17 cellular contexts compared by ENCODE assay signal in the genomic region with DNA sequence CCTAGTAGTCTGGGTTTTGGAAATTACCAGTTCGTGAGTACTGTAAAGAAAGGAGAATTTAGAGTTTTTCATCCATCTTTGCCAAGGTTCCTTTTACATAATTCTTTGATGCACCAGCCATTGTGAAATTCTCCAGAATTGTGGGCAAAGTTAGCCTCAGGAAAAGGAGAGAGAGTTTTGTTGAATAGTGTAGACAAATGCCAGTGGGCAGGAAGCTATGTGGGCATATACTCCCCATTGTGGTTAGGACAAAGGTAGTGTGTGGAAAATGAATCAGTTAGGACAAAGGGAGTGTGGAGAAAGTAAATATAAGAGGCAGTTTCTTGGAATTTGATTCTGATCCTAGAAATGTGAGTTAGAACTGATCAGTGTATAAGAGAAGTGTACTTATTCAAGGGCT.
DNase-seq lines count a peak whose midpoint lies in the region; ATAC-seq, FAIRE-seq and TF ChIP-seq lines count a peak whose summit lies in the region.
"Had no signal": no experiment of that assay in that cellular context is flagged by ENCODE, and none has a peak within 500 bp of the region (broad histone marks: within the 10 kb centered on the region; RNA-seq: fewer than 3 reads in every experiment).

No MANE protein-coding gene starts in this region.

- peak; percentile 23 for FAIRE-seq in GM12878 (lab: Jason Lieb, UNC)
- FAIRE-seq: K562 had no signal

- no peak for TF ChIP-seq EP300 in GM12878 (IDR thresholded peaks at IDR 0.05; ENCODE audit: borderline replicate concordance in 1 of 2, control insufficient read depth in 1 of 2, low read depth in 2 of 2, low read length in 2 of 2)

- TF ChIP-seq RAD21 in GM12878 (IDR thresholded peaks at IDR 0.05; ENCODE audit: insufficient read depth, low read depth, low read length), result no peak

- no peaks in the 10 kb centered on the region for H3K9me3 ChIP-seq in GM12878 (replicated peaks; ENCODE audit: control insufficient read depth, insufficient read depth, low read length)
- H3K9me3 ChIP-seq: BLaER1 had no signal

- no peak overlapping the region for H3K27ac ChIP-seq in GM12878 (ENCODE audit: control insufficient read depth, insufficient read depth)
- H3K27ac ChIP-seq: BLaER1 had no signal

- RAD21 ChIA-PET in GM12878 (lab: Charles Lee; ENCODE audit: unreplicated experiment), result no interaction called here

- DNase-seq in EL (peak; percentile 16), NCI-H146 treated with DMSO at 0.1 percent for 48 hours (lab: John Stamatoyannopoulos, UW; ENCODE audit: unreplicated experiment) (peak; percentile 21), GM12878 (ENCODE audit: low read depth, low spot score) (no peak), kidney epithelial cell (ENCODE audit: low read depth) (peak; percentile 56), NCI-H2171 (lab: John Stamatoyannopoulos, UW) (no peak), DMS 273 (lab: John Stamatoyannopoulos, UW; ENCODE audit: unreplicated experiment) (no peak), NCI-H187 (lab: John Stamatoyannopoulos, UW) (no peak)
- DNase-seq: activated CD4-positive, alpha-beta memory T cell treated with anti-CD3 and anti-CD28 coated beads, Interleukin-2, amount 10 ng/mL, durations not matched to agents 7 days and 5 days; activated effector memory CD4-positive, alpha-beta T cell treated with Interleukin-2 at 50 U/mL for 16 hours; left colon; NCI-H2029; Right ventricle myocardium superior; stimulated activated CD4-positive, alpha-beta T cell treated with anti-CD3 and anti-CD28 coated beads, Interleukin-4, amount 100 ng/mL, for 1 hour; trophoblast cell had no signal

- no peak overlapping the region for H3K9ac ChIP-seq in GM12878 (ENCODE audit: control insufficient read depth, insufficient read depth, low read length)
- H3K9ac ChIP-seq: BLaER1 had no signal

- ATAC-seq in GM12878, result no peak
- ATAC-seq in GM19452 (IDR thresholded peaks at IDR 0.05; ENCODE audit: unreplicated experiment), result no peak
- ATAC-seq: K562, left colon had no signal

- no peaks in the 10 kb centered on the region for H3K4me1 ChIP-seq in GM12878 (ENCODE audit: control insufficient read depth, insufficient read depth, low read length)
- H3K4me1 ChIP-seq: BLaER1 had no signal

- H3K4me3 ChIP-seq in GM12878 (no peak overlapping the region), kidney epithelial cell (ENCODE audit: low read depth, low read length) (no peak overlapping the region)
- H3K4me3 ChIP-seq: BLaER1, K562 had no signal

- WGBS in GM12878 (ENCODE audit: insufficient coverage, insufficient replicate concordance, low lambda C conversion rate, missing lambda C conversion rate), result 100% methylated on average over 1 of the region's 1 CpG

- SMC1A ChIA-PET in GM12878 (lab: Charles Lee; ENCODE audit: uncharacterized antibody, unreplicated experiment), result no interaction called here

- H4K20me1 ChIP-seq in GM12878 (ENCODE audit: control insufficient read depth, insufficient read depth), result no peaks in the 10 kb centered on the region
- H4K20me1 ChIP-seq: BLaER1 had no signal

- H3K36me3 ChIP-seq in GM12878 (ENCODE audit: control insufficient read depth in 2 of 2, insufficient read depth in 2 of 2, low read length in 1 of 2), result peaks cover 0 to 2% of the 10 kb centered on the region in 2 experiments; a peak in 1 of 4 replicates
- no peaks in the 10 kb centered on the region for H3K36me3 ChIP-seq in kidney epithelial cell (ENCODE audit: control insufficient read depth, insufficient read depth, low read length)
- H3K36me3 ChIP-seq: BLaER1 had no signal

- no peaks in the 10 kb centered on the region for H3K79me2 ChIP-seq in GM12878 (ENCODE audit: control insufficient read depth, insufficient read depth, low read length)

- CTCF ChIA-PET in GM12878 (lab: Yijun Ruan, JAX), result no interaction called here

- BruUV-seq in GM12878 (replicated peaks; lab: Mats Ljungman, UMichigan), result no TSS peak

- no peak for TF ChIP-seq POLR2A in GM12878 (IDR thresholded peaks at IDR 0.05; ENCODE audit: low read depth, low read length)

- POLR2A ChIA-PET in GM12878 (lab: Charles Lee), result no interaction called here

- no peaks in the 10 kb centered on the region for H3K27me3 ChIP-seq in GM12878 (replicated peaks in 1 of 2; ENCODE audit: control insufficient read depth in 2 of 2, insufficient read depth in 2 of 2, low read length in 1 of 2)
- no peaks in the 10 kb centered on the region for H3K27me3 ChIP-seq in kidney epithelial cell (ENCODE audit: control insufficient read depth, insufficient read depth, low read length)
- H3K27me3 ChIP-seq: BLaER1 had no signal

- intact Hi-C loops in GM12878 (cut with micrococcal nuclease; ENCODE audit: unreplicated experiment), result no loop called here

- in situ Hi-C loops in GM12878 (cut with MboI), result no loop called here

- no peak overlapping the region for H2AFZ ChIP-seq in GM12878 (ENCODE audit: control insufficient read depth, low read depth, low read length)

- no peak overlapping the region for H3K4me2 ChIP-seq in GM12878 (ENCODE audit: control insufficient read depth, insufficient read depth)
- H3K4me2 ChIP-seq: BLaER1 had no signal

- TF ChIP-seq CTCF in GM12878 (IDR thresholded peaks at IDR 0.05 in 2 of 3, conservative IDR thresholded peaks at IDR 0.05 in 1 of 3; ENCODE audit: control insufficient read depth in 2 of 3, extremely low read depth in 1 of 3, insufficient read depth in 1 of 3, low read depth in 3 of 3, low read length in 3 of 3), result no peak
- TF ChIP-seq CTCF in kidney epithelial cell (IDR thresholded peaks at IDR 0.05; ENCODE audit: insufficient read depth, low read length, poor library complexity, severe bottlenecking), result no peak

TF ChIP-seq in GM12878, 131 proteins besides CTCF, POLR2A, EP300 and RAD21:
- no peak for TF ChIP-seq KAT2A (conservative IDR thresholded peaks at IDR 0.05; ENCODE audit: control insufficient read depth, low read depth, low read length)
- TF ChIP-seq, protein P1, sequence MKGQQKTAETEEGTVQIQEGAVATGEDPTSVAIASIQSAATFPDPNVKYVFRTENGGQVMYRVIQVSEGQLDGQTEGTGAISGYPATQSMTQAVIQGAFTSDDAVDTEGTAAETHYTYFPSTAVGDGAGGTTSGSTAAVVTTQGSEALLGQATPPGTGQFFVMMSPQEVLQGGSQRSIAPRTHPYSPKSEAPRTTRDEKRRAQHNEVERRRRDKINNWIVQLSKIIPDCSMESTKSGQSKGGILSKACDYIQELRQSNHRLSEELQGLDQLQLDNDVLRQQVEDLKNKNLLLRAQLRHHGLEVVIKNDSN (IDR thresholded peaks at IDR 0.05; ENCODE audit: borderline replicate concordance, extremely low read length, insufficient read depth, low read depth, low read length), result no peak
- no peak for TF ChIP-seq SPI1 (IDR thresholded peaks at IDR 0.05; ENCODE audit: borderline replicate concordance, insufficient read depth, low read depth, low read length)
- TF ChIP-seq RCOR1 (conservative IDR thresholded peaks at IDR 0.05; ENCODE audit: low read depth, low read length), result no peak
- no peak for TF ChIP-seq MEF2A (IDR thresholded peaks at IDR 0.05; ENCODE audit: insufficient read depth, low read depth, low read length)
TF ChIP-seq in GM12878: peak in this region for 0.

Comparison
In these comparisons a context has a peak if more than half of its experiments do, and no peak if none do; other contexts are left out.
1. DNase-seq: peak in EL (single experiment), NCI-H146 treated with DMSO at 0.1 percent for 48 hours (single experiment) and kidney epithelial cell (single experiment); none in GM12878 (single experiment), NCI-H2171 (single experiment), DMS 273 (single experiment) and NCI-H187 (0 of 2).